In the genomic region with DNA sequence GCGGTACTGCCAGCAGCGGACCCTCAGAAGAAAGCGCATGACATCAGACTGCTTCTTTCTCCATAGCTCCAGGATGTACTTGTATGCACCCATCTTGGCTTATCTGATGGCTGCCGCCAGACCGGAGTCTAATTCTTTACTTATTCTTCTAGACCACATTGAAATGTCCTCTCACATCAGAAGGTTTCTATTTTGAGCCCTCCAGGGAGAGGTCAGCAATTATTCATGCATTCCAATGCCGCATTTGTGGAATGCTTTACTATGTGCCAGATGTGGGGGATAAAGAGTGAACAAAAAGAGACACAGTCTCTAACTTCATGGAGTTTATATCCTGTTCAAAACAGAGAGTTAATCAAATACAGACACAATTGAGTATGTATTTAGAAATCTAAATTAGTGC, we compare ENCODE assay signal across 13 cellular contexts.
A peak's percentile ranks its signal among the peaks of the same experiment; 100 is the strongest.
DNase-seq lines count a peak whose midpoint lies in the region; ATAC-seq, FAIRE-seq and TF ChIP-seq lines count a peak whose summit lies in the region.
"Had no signal": no experiment of that assay in that cellular context is flagged by ENCODE, and none has a peak within 500 bp of the region (broad histone marks: within the 10 kb centered on the region; RNA-seq: fewer than 3 reads in every experiment).

No MANE protein-coding gene starts in this region.

- H3K79me1 ChIP-seq in H1 (ENCODE audit: low read depth, low read length) (no peaks in the 10 kb centered on the region), mesenchymal stem cell (replicated peaks; ENCODE audit: low read length, poor library complexity, severe bottlenecking) (no peaks in the 10 kb centered on the region)

- H2BK15ac ChIP-seq in H1 (ENCODE audit: low read length): no peak overlapping the region
- H2BK15ac ChIP-seq in mesenchymal stem cell (ENCODE audit: low read depth, poor library complexity, severe bottlenecking): no peak overlapping the region

- 0 out of 7 replicates have a peak, but pooled peaks cover 0 to 3% (median under 1%) of the 10 kb centered on the region in 4 experiments for H3K4me1 ChIP-seq in H1 (replicated peaks in 1 of 4; ENCODE audit: control insufficient read depth in 3 of 4, insufficient read depth in 4 of 4, low read length in 3 of 4)
- peaks cover 26% of the 10 kb centered on the region for H3K4me1 ChIP-seq in mesenchymal stem cell (ENCODE audit: control insufficient read depth, insufficient read depth, low read depth, low read length)
- no peaks in the 10 kb centered on the region for H3K4me1 ChIP-seq in mucosa of descending colon (ENCODE audit: low read depth)

- H3K79me2 ChIP-seq in H1 (ENCODE audit: control insufficient read depth in 1 of 2, insufficient read depth in 2 of 2, low read length in 2 of 2): no peaks in the 10 kb centered on the region

- FAIRE-seq in H1 (lab: Jason Lieb, UNC): no peak

- H3K18ac ChIP-seq in H1 (ENCODE audit: extremely low read depth, low read length) (no peak overlapping the region), mesenchymal stem cell (ENCODE audit: low read depth in 1 of 2, low read length in 2 of 2) (peak overlapping the region in 1 of 2 experiments; percentile 68)

- POLR2A ChIA-PET in H1 (lab: Charles Lee; ENCODE audit: partially characterized antibody): no interaction called here

- no peak for TF ChIP-seq POLR2A in H1 (IDR thresholded peaks at IDR 0.05; ENCODE audit: control extremely low read depth in 1 of 2, low read depth in 2 of 2, low read length in 2 of 2)

- H2BK12ac ChIP-seq in H1 (ENCODE audit: low read depth, low read length) (no peak overlapping the region), mesenchymal stem cell (ENCODE audit: low read length in 2 of 2) (peak overlapping the region in 1 of 2 experiments; percentile 24)

- 86% methylated on average over 6 of the region's 6 CpGs; no CpG with 5 or more reads in 1 of the 2 experiments for WGBS in H1 (ENCODE audit: extremely low coverage in 1 of 2, insufficient coverage in 1 of 2, insufficient read length in 1 of 2, insufficient replicate concordance in 2 of 2, low coverage in 1 of 2, low lambda C conversion rate in 2 of 2, missing lambda C conversion rate in 1 of 2), 2 experiments
- 13% methylated on average over 6 of the region's 6 CpGs for WGBS in mesenchymal stem cell

- H3K36me3 ChIP-seq in H1 (ENCODE audit: control insufficient read depth in 2 of 4, insufficient read depth in 4 of 4, low read length in 3 of 4): no peaks in the 10 kb centered on the region
- H3K36me3 ChIP-seq in mesenchymal stem cell (ENCODE audit: control insufficient read depth in 1 of 2, insufficient read depth in 2 of 2, low read depth in 1 of 2, low read length in 2 of 2): no peaks in the 10 kb centered on the region
- H3K36me3 ChIP-seq in mucosa of descending colon (ENCODE audit: low read depth): no peaks in the 10 kb centered on the region

- TF ChIP-seq RAD21 in H1 (IDR thresholded peaks at IDR 0.05 in 1 of 2, conservative IDR thresholded peaks at IDR 0.05 in 1 of 2; ENCODE audit: low read depth in 2 of 2, low read length in 2 of 2): no peak

- H3K4me2 ChIP-seq in H1 (ENCODE audit: insufficient read depth in 1 of 2, low read depth in 2 of 2, low read length in 2 of 2) (no peak overlapping the region), mesenchymal stem cell (ENCODE audit: low read length, poor library complexity, severe bottlenecking) (peak overlapping the region; percentile 23)

- no peak overlapping the region for H2BK5ac ChIP-seq in H1 (ENCODE audit: low read depth, low read length)
- peak overlapping the region; percentile 79 for H2BK5ac ChIP-seq in mesenchymal stem cell (ENCODE audit: low read depth, low read length, poor library complexity, severe bottlenecking)

- peaks cover 0 to 2% (median 0%) of the 10 kb centered on the region in 4 experiments; a peak in 2 of 7 replicates for H3K27me3 ChIP-seq in H1 (replicated peaks in 1 of 4; ENCODE audit: control insufficient read depth in 3 of 4, extremely low read depth in 1 of 4, insufficient read depth in 3 of 4, low read length in 3 of 4)
- peaks cover 0 to 9% of the 10 kb centered on the region in 2 experiments for H3K27me3 ChIP-seq in mesenchymal stem cell (ENCODE audit: control insufficient read depth in 1 of 2, insufficient read depth in 1 of 2, low read length in 2 of 2)

- H3K4ac ChIP-seq in H1 (replicated peaks; ENCODE audit: insufficient read length, low read depth, low read length) (no peak overlapping the region), mesenchymal stem cell (ENCODE audit: low read depth in 1 of 2, low read length in 2 of 2) (no peak overlapping the region)

- H2BK120ac ChIP-seq in H1 (replicated peaks; ENCODE audit: low read depth, low read length) (no peak overlapping the region), mesenchymal stem cell (ENCODE audit: low read depth, low read length) (no peak overlapping the region)

- no peak for TF ChIP-seq EP300 in H1 (IDR thresholded peaks at IDR 0.05; ENCODE audit: borderline replicate concordance in 1 of 2, low read depth in 2 of 2, low read length in 2 of 2)

- no peak overlapping the region for H2BK20ac ChIP-seq in H1 (ENCODE audit: low read length)

- H3K56ac ChIP-seq in H1 (replicated peaks; ENCODE audit: insufficient read length, low read depth, low read length): no peak overlapping the region

- H3K9ac ChIP-seq in H1 (replicated peaks in 1 of 4; ENCODE audit: extremely low read depth in 1 of 4, low read depth in 3 of 4, low read length in 3 of 4) (no peak overlapping the region), mesenchymal stem cell (ENCODE audit: low read length) (no peak overlapping the region)

- peaks cover 3% of the 10 kb centered on the region; the same call in 1 of the 2 replicates for H3K23me2 ChIP-seq in H1 (ENCODE audit: low read depth, low read length)

- no peak for ATAC-seq in mucosa of descending colon
- ATAC-seq: activated CD8-positive, alpha-beta memory T cell treated with anti-CD3 and anti-CD28 coated beads, Interleukin-2, amount 10 ng/mL, durations not matched to agents 7 days and 5 days had no signal

- DNase-seq in AG08395 (ENCODE audit: low spot score): peak; percentile 84
- DNase-seq in M059J (ENCODE audit: low read depth): peak; percentile 93
- no peak for DNase-seq in H1 (ENCODE audit: low read depth in 1 of 2, low spot score in 2 of 2)
- DNase-seq in mesenchymal stem cell: peak; percentile 83
- no peak for DNase-seq in NCI-H526 (lab: John Stamatoyannopoulos, UW)
- DNase-seq in mucosa of descending colon: no peak
- DNase-seq in activated T-cell treated with anti-CD3 and anti-CD28 coated beads, Interleukin-2, amount 50 U/mL, for 48 hours: no peak
- no peak for DNase-seq in C1 segment of cervical spinal cord (lab: John Stamatoyannopoulos, UW)
- DNase-seq: activated CD8-positive, alpha-beta memory T cell treated with anti-CD3 and anti-CD28 coated beads, Interleukin-2, amount 10 ng/mL, durations not matched to agents 7 days and 5 days; CD4-positive, alpha-beta memory T cell; cerebellar nuclear complex; Kasumi-1; NCI-H524 had no signal

- CTCF ChIA-PET in H1 (lab: Charles Lee; ENCODE audit: partially characterized antibody): interaction anchor here (1.4 to 1.5 kb wide), 2 partner anchors 8 to 11 kb away, joined by 3 to 6 read pairs; no protein-coding TSS in a partner anchor

- H3K14ac ChIP-seq in H1 (ENCODE audit: insufficient read length) (no peak overlapping the region), mesenchymal stem cell (ENCODE audit: low read length in 2 of 2) (no peak overlapping the region)

- intact Hi-C loops in mucosa of descending colon (cut with DNase I, micrococcal nuclease): no loop called here

- no peak overlapping the region for H2AK5ac ChIP-seq in H1 (ENCODE audit: low read depth, low read length)
- H2AK5ac ChIP-seq in mesenchymal stem cell (ENCODE audit: low read length, severe bottlenecking): peak overlapping the region; percentile 89

- H4K5ac ChIP-seq in H1 (ENCODE audit: insufficient read length, low read depth, low read length): no peak overlapping the region

- H3K4me3 ChIP-seq in H1 (ENCODE audit: extremely low read depth in 1 of 4, insufficient read depth in 2 of 4, low read depth in 3 of 4, low read length in 4 of 4): no peak overlapping the region
- H3K4me3 ChIP-seq in mesenchymal stem cell (ENCODE audit: insufficient read depth in 1 of 2, low read depth in 1 of 2, low read length in 2 of 2): no peak overlapping the region
- no peak overlapping the region for H3K4me3 ChIP-seq in mucosa of descending colon

- H2AFZ ChIP-seq in H1 (ENCODE audit: low read length) (no peak overlapping the region), mesenchymal stem cell (ENCODE audit: low read depth, low read length) (no peak overlapping the region)

- TF ChIP-seq CTCF in H1 (IDR thresholded peaks at IDR 0.05; ENCODE audit: control extremely low read depth in 1 of 3, insufficient read depth in 1 of 3, low read depth in 1 of 3, low read length in 3 of 3) (no peak), mucosa of descending colon (IDR thresholded peaks at IDR 0.05) (no peak)

- no peak overlapping the region for H3K27ac ChIP-seq in H1 (ENCODE audit: low read depth, low read length)
- H3K27ac ChIP-seq in mesenchymal stem cell (ENCODE audit: low read length, poor library complexity, severe bottlenecking): peak overlapping the region; percentile 88

- no peak overlapping the region for H4K91ac ChIP-seq in H1 (replicated peaks; ENCODE audit: insufficient read length, low read length)
- H4K91ac ChIP-seq in mesenchymal stem cell (ENCODE audit: low read length): no peak overlapping the region

- H3K23ac ChIP-seq in H1 (ENCODE audit: insufficient read length) (no peak overlapping the region), mesenchymal stem cell (ENCODE audit: low read length in 2 of 2) (no peak overlapping the region)

- H3K9me3 ChIP-seq in H1 (ENCODE audit: insufficient read depth in 2 of 2, low read depth in 1 of 2, low read length in 1 of 2) (no peaks in the 10 kb centered on the region), mesenchymal stem cell (ENCODE audit: control insufficient read depth, low read length) (no peaks in the 10 kb centered on the region), mucosa of descending colon (no peaks in the 10 kb centered on the region)

- H4K8ac ChIP-seq in H1 (ENCODE audit: extremely low read depth, insufficient read depth, low read length): no peak overlapping the region
- H4K8ac ChIP-seq in mesenchymal stem cell (ENCODE audit: low read length): no peak overlapping the region

- no peaks in the 10 kb centered on the region for H4K20me1 ChIP-seq in H1 (replicated peaks in 1 of 2; ENCODE audit: control insufficient read depth in 1 of 2, insufficient read depth in 2 of 2, low read length in 2 of 2)

TF ChIP-seq in H1, 55 proteins besides CTCF, POLR2A, EP300 and RAD21:
- TF ChIP-seq TCF12 (IDR thresholded peaks at IDR 0.05; ENCODE audit: low read depth, low read length) (no peak), TEAD4 (IDR thresholded peaks at IDR 0.05; ENCODE audit: low read depth, low read length) (0 out of 2 replicates have a peak, but pooled peaks have one; percentile 22)

Comparison
In these comparisons a context has a peak if more than half of its experiments do, and no peak if none do; other contexts are left out.
1. DNase-seq: peak in AG08395 (single experiment), M059J (single experiment) and mesenchymal stem cell (single experiment); none in H1 (0 of 2), NCI-H526 (0 of 2), mucosa of descending colon (0 of 3), activated T-cell treated with anti-CD3 and anti-CD28 coated beads, Interleukin-2, amount 50 U/mL, for 48 hours (0 of 2) and C1 segment of cervical spinal cord (0 of 14).